8 cellular contexts compared by ENCODE assay signal in the genomic region with DNA sequence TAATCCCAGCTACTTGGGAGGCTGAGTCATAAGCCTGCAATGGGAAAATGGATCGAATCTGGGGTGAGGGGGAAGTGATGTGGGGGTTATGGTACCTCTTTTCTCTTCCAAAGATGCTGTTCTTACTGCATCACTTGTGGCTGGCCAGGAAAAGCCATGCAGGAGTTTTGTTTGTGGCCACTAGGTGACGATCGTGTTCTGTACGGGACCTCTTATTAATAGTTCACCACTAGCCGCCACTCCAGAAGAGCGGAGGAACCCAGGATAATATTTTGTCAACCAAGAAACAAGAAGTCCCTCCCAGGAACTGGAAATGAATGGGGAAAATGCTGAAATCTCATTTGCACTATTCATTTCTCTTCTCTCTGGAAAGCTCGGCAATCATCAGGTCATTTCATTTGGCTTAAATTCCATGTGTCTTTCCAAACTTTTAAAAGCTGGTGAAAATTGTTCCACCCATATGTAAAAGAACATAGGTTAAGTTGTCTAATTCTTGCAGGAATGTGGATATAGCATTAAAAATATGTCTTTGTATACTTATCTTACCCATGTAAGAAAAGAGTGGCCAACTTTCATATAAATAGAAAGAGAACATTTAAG. TPM values are rescaled to one million over a fixed set of nuclear protein-coding genes. Genes with fewer than 3 reads are reported as not detected.
A peak's percentile ranks its signal among the peaks of the same experiment; 100 is the strongest.
DNase-seq lines count a peak whose midpoint lies in the region; FAIRE-seq and TF ChIP-seq lines count a peak whose summit lies in the region.

No MANE protein-coding gene starts in this region.

- TF ChIP-seq CTCF in GM12865 (IDR thresholded peaks at IDR 0.05; ENCODE audit: insufficient read depth, low read depth, low read length, missing control alignments) (peak; percentile 90), Loucy (conservative IDR thresholded peaks at IDR 0.05; ENCODE audit: low read length) (peak; percentile 93), MCF 10A (IDR thresholded peaks at IDR 0.05; ENCODE audit: unreplicated experiment) (peak; percentile 92), smooth muscle cell (IDR thresholded peaks at IDR 0.05; ENCODE audit: borderline replicate concordance, insufficient read depth, poor library complexity, severe bottlenecking) (peak; percentile 77)

- no peaks in the 10 kb centered on the region for H3K36me3 Mint-ChIP-seq in MCF 10A (ENCODE audit: insufficient read depth, unreplicated experiment)

- H2AFZ ChIP-seq in Loucy (ENCODE audit: low read length) (no peak overlapping the region), smooth muscle cell (ENCODE audit: low read depth) (peak overlapping the region; percentile 77)

- 8% methylated on average over 7 of the region's 7 CpGs for WGBS in smooth muscle cell (ENCODE audit: low lambda C conversion rate)

- H3K79me2 ChIP-seq in Loucy (ENCODE audit: insufficient read depth, low read length) (peaks cover 29% of the 10 kb centered on the region), smooth muscle cell (ENCODE audit: low read depth) (no peaks in the 10 kb centered on the region)

- no TSS peak for BruUV-seq in MCF 10A (replicated peaks; lab: Mats Ljungman, UMichigan)

- no peak overlapping the region for H3K4me3 ChIP-seq in GM12865 (ENCODE audit: low read depth, low read length)
- H3K4me3 ChIP-seq in Loucy (ENCODE audit: low read length, poor library complexity, severe bottlenecking): no peak overlapping the region
- H3K4me3 ChIP-seq in smooth muscle cell: no peak overlapping the region

- H3K4me1 ChIP-seq in Loucy (ENCODE audit: insufficient read depth, low read length, poor library complexity, severe bottlenecking) (peaks cover 43% of the 10 kb centered on the region), smooth muscle cell (ENCODE audit: low read depth) (peaks cover 12% of the 10 kb centered on the region)

- intact Hi-C loops in MCF 10A (cut with micrococcal nuclease): loop anchor here (1.0 to 10.0 kb wide), 3 partner anchors 154 to 541 kb away; a partner anchor contains a TSS

- H3K4me2 ChIP-seq in Loucy (ENCODE audit: low read depth, low read length, poor library complexity, severe bottlenecking) (no peak overlapping the region), smooth muscle cell (peak overlapping the region; percentile 55)

- peak; percentile 87 for FAIRE-seq in A204.1 (lab: Jason Lieb, UNC)
- FAIRE-seq in RCC 7860 (lab: Jason Lieb, UNC): no peak

- H3F3A ChIP-seq in Loucy (ENCODE audit: low read depth) (no peaks in the 10 kb centered on the region), smooth muscle cell (ENCODE audit: low read depth) (peaks cover 4% of the 10 kb centered on the region)

- DNase-seq in GM12865 (ENCODE audit: low read depth): peak; percentile 70
- peak; percentile 60 for DNase-seq in HEK293T (ENCODE audit: extremely low spot score)
- peak; percentile 13 for DNase-seq in RCC 7860 (ENCODE audit: low spot score)
- peak; percentile 69 for DNase-seq in MCF 10A (ENCODE audit: unreplicated experiment)
- DNase-seq in inferior parietal cortex (ENCODE audit: extremely low spot score): peak; percentile 84
- DNase-seq in smooth muscle cell (lab: John Stamatoyannopoulos, UW; ENCODE audit: unreplicated experiment): peak; percentile 6

- no peaks in the 10 kb centered on the region for H3K9me3 Mint-ChIP-seq in MCF 10A (ENCODE audit: unreplicated experiment)

- H3K4me3 Mint-ChIP-seq in MCF 10A (ENCODE audit: unreplicated experiment): no peak overlapping the region

- no peaks in the 10 kb centered on the region for H3K9me2 ChIP-seq in Loucy (replicated peaks; ENCODE audit: low read depth, low read length)

- peaks cover 46% of the 10 kb centered on the region for H3K27me3 Mint-ChIP-seq in MCF 10A (ENCODE audit: insufficient read depth, unreplicated experiment)

- POLR2A ChIA-PET in HEK293T (lab: Yijun Ruan, JAX) (no interaction called here), MCF 10A (lab: Yijun Ruan, JAX) (interaction anchor here (0.7 kb wide), 1 partner anchor 123 kb away, joined by 3 read pairs; no protein-coding TSS in a partner anchor)

- H3K27me3 ChIP-seq in Loucy (ENCODE audit: insufficient read depth, low read length, poor library complexity, severe bottlenecking) (no peaks in the 10 kb centered on the region), smooth muscle cell (ENCODE audit: low read depth) (no peaks in the 10 kb centered on the region)

- H3K27ac ChIP-seq in smooth muscle cell (ENCODE audit: low read depth): no peak overlapping the region

- H4K20me1 ChIP-seq in Loucy (ENCODE audit: insufficient read depth, low read length, poor library complexity, severe bottlenecking) (no peaks in the 10 kb centered on the region), smooth muscle cell (ENCODE audit: low read depth) (no peaks in the 10 kb centered on the region)

- CTCF ChIA-PET in HEK293T (lab: Yijun Ruan, JAX): interaction anchor here (0.5 to 2.4 kb wide), 5 partner anchors 68 to 476 kb away, joined by 4 to 10 read pairs (median 7); no protein-coding TSS in a partner anchor
- CTCF ChIA-PET in MCF 10A (lab: Yijun Ruan, JAX): interaction anchor here (0.6 to 5.0 kb wide), 43 partner anchors 9 to 854 kb away, joined by 3 to 51 read pairs (median 3); no protein-coding TSS in a partner anchor

- no peaks in the 10 kb centered on the region for H3K36me3 ChIP-seq in Loucy (ENCODE audit: insufficient read depth, low read length)
- H3K36me3 ChIP-seq in smooth muscle cell (ENCODE audit: low read depth): no peaks in the 10 kb centered on the region

- no peaks in the 10 kb centered on the region for H3K9me3 ChIP-seq in Loucy (ENCODE audit: insufficient read depth, low read depth, low read length)
- no peaks in the 10 kb centered on the region for H3K9me3 ChIP-seq in smooth muscle cell (replicated peaks; ENCODE audit: low read depth)

- no peak overlapping the region for H3K9ac ChIP-seq in Loucy (ENCODE audit: low read depth, low read length, poor library complexity, severe bottlenecking)
- H3K9ac ChIP-seq in smooth muscle cell (ENCODE audit: low read depth): no peak overlapping the region

- H3K4me1 Mint-ChIP-seq in MCF 10A (ENCODE audit: insufficient read depth, unreplicated experiment): no peaks in the 10 kb centered on the region

- H3K27ac Mint-ChIP-seq in MCF 10A (ENCODE audit: low read depth, unreplicated experiment): no peak overlapping the region

TF ChIP-seq in HEK293T, 16 proteins besides CTCF, POLR2A, EP300 and RAD21:
- TF ChIP-seq ARNT (IDR thresholded peaks at IDR 0.05) (no peak), L3MBTL2 (conservative IDR thresholded peaks at IDR 0.05) (no peak), NFRKB (IDR thresholded peaks at IDR 0.05) (no peak), TARDBP (IDR thresholded peaks at IDR 0.05) (no peak), CTBP1 (IDR thresholded peaks at IDR 0.05; ENCODE audit: borderline replicate concordance) (no peak), HDGF (IDR thresholded peaks at IDR 0.05; ENCODE audit: borderline replicate concordance) (no peak), SUZ12 (IDR thresholded peaks at IDR 0.05) (no peak), FOXM1 (IDR thresholded peaks at IDR 0.05; ENCODE audit: borderline replicate concordance) (no peak)

RNA-seq across cellular contexts. Expression of a gene that starts 8.9 kb away (rescaled TPM):
- total RNA-seq in MCF 10A (2022) (not detected in 2 replicates), smooth muscle cell (0.04 TPM in 1 of 2 replicates, not detected in the other)
- polyA plus RNA-seq in smooth muscle cell: 0.09 TPM in 1 of 2 replicates, not detected in the other

RNA-seq across cellular contexts. Expression of a gene that starts 20.9 kb away (rescaled TPM):
- 1.0 and 3.7 TPM in 2 replicates for total RNA-seq in MCF 10A (2022)
- 31.0 and 34.6 TPM in 2 replicates for total RNA-seq in smooth muscle cell
- 11.6 and 18.6 TPM in 2 replicates for polyA plus RNA-seq in smooth muscle cell

Comparison
In these comparisons a context has a peak if more than half of its experiments do, and no peak if none do; other contexts are left out.
1. DNase-seq: peak in every context shown above with its lines; median percentile 84 in inferior parietal cortex; 70 in GM12865; 69 in MCF 10A; 60 in HEK293T; 13 in RCC 7860; 6 in smooth muscle cell.